In genomic region chr9:95498641-95499040, GRCh38 we compare ENCODE assay signal across 19 cellular contexts. TPM values are rescaled to one million over a fixed set of nuclear protein-coding genes. Genes with fewer than 3 reads are reported as not detected.
DNase-seq lines count a peak whose midpoint lies in the region; ATAC-seq and TF ChIP-seq lines count a peak whose summit lies in the region.
"Had no signal": no experiment of that assay in that cellular context is flagged by ENCODE, and none has a peak within 500 bp of the region (broad histone marks: within the 10 kb centered on the region; RNA-seq: fewer than 3 reads in every experiment).

No MANE protein-coding gene starts in this region.

- H3K9me3 ChIP-seq in hepatocyte (ENCODE audit: low read depth): no peaks in the 10 kb centered on the region
- H3K9me3 ChIP-seq in trophoblast cell (ENCODE audit: insufficient read depth, low read depth, low read length): peaks cover 5% of the 10 kb centered on the region
- no peaks in the 10 kb centered on the region for H3K9me3 ChIP-seq in body of pancreas

- no peak overlapping the region for H3K4me3 ChIP-seq in GM23338
- H3K4me3 ChIP-seq in astrocyte of the spinal cord (ENCODE audit: low read depth, low read length): no peak overlapping the region
- H3K4me3 ChIP-seq in hepatocyte: no peak overlapping the region
- no peak overlapping the region for H3K4me3 ChIP-seq in trophoblast cell (ENCODE audit: low read depth, low read length)
- no peak overlapping the region for H3K4me3 ChIP-seq in body of pancreas

- no peak overlapping the region for H2BK5ac ChIP-seq in trophoblast cell (ENCODE audit: low read depth, low read length, poor library complexity)

- in situ Hi-C loops in astrocyte of the spinal cord (cut with HindIII; ENCODE audit: low sequenced_read_pairs): no loop called here

- no peak overlapping the region for H2BK120ac ChIP-seq in trophoblast cell (ENCODE audit: insufficient read depth, low read length, poor library complexity)

- H3K36me3 Mint-ChIP-seq in GM23338 (ENCODE audit: low read depth): peaks cover 4% of the 10 kb centered on the region; the same call in 2 of the 3 replicates

- H3K27ac Mint-ChIP-seq in GM23338: no peak overlapping the region

- H3K27ac ChIP-seq in GM23338 (ENCODE audit: low read depth) (no peak overlapping the region), hepatocyte (peak overlapping the region; percentile 78), trophoblast cell (ENCODE audit: low read depth, low read length) (no peak overlapping the region), body of pancreas (no peak overlapping the region)
- H3K27ac ChIP-seq: KMS-11 had no signal

- no peak overlapping the region for H3K18ac ChIP-seq in trophoblast cell (ENCODE audit: low read length)

- H3K4me3 Mint-ChIP-seq in GM23338: no peak overlapping the region
- H3K4me3 Mint-ChIP-seq: CD4-positive, alpha-beta T cell had no signal

- no peaks in the 10 kb centered on the region for H3K27me3 ChIP-seq in GM23338 (ENCODE audit: insufficient read depth)
- H3K27me3 ChIP-seq in hepatocyte: no peaks in the 10 kb centered on the region
- no peaks in the 10 kb centered on the region for H3K27me3 ChIP-seq in trophoblast cell (ENCODE audit: insufficient read depth, low read length)
- no peaks in the 10 kb centered on the region for H3K27me3 ChIP-seq in body of pancreas

- H3K36me3 ChIP-seq in GM23338 (ENCODE audit: insufficient read depth): peaks cover 6% of the 10 kb centered on the region; the same call in 1 of the 2 replicates
- H3K36me3 ChIP-seq in hepatocyte (replicated peaks; ENCODE audit: insufficient read depth, low read depth): no peaks in the 10 kb centered on the region
- H3K36me3 ChIP-seq in trophoblast cell (ENCODE audit: control insufficient read depth in 1 of 2, insufficient read depth in 2 of 2, low read length in 2 of 2): peaks cover 16 to 24% of the 10 kb centered on the region in 2 experiments
- H3K36me3 ChIP-seq in body of pancreas (replicated peaks in 1 of 2; ENCODE audit: insufficient read depth in 1 of 2, low read depth in 2 of 2): no peaks in the 10 kb centered on the region

- H3F3A ChIP-seq in GM23338 (replicated peaks; ENCODE audit: low read depth): no peaks in the 10 kb centered on the region; the same call in 1 of the 2 replicates

- peaks cover 100% of the 10 kb centered on the region for H3K79me2 ChIP-seq in GM23338 (replicated peaks; ENCODE audit: insufficient read depth)
- peaks cover 99% of the 10 kb centered on the region for H3K79me2 ChIP-seq in hepatocyte
- peaks cover 3% of the 10 kb centered on the region for H3K79me2 ChIP-seq in trophoblast cell (ENCODE audit: control insufficient read depth, insufficient read depth, low read length, poor library complexity)

- H3K9me2 ChIP-seq in GM23338 (ENCODE audit: insufficient read depth) (no peaks in the 10 kb centered on the region; the same call in 1 of the 2 replicates), hepatocyte (replicated peaks; ENCODE audit: insufficient read depth) (no peaks in the 10 kb centered on the region)

- H3K9me3 Mint-ChIP-seq in GM23338: no peaks in the 10 kb centered on the region
- H3K9me3 Mint-ChIP-seq: CD4-positive, alpha-beta T cell had no signal

- no peak overlapping the region for H2AK5ac ChIP-seq in trophoblast cell (ENCODE audit: low read length)

- DNase-seq in GM23338 (ENCODE audit: low spot score): no peak
- DNase-seq in astrocyte of the spinal cord (ENCODE audit: low read depth, low spot score): peak; percentile 30
- DNase-seq in hepatocyte (ENCODE audit: low spot score): no peak
- no peak for DNase-seq in trophoblast cell
- no peak for DNase-seq in AG20443 (ENCODE audit: low spot score)
- DNase-seq in DMS79 (lab: John Stamatoyannopoulos, UW): no peak
- no peak for DNase-seq in body of pancreas
- DNase-seq in cardiac septum (ENCODE audit: low spot score): no peak
- DNase-seq: Calu3; CD4-positive, alpha-beta T cell; H7; NCI-H1417 treated with DMSO at 0.1 percent for 48 hours; NCI-H1930; NCI-H226; NCI-H524 treated with DMSO at 0.1 percent for 48 hours; PC-3; RPMI8226; SIG-M5 had no signal

- H4K20me1 ChIP-seq in GM23338 (replicated peaks; ENCODE audit: insufficient read depth) (peaks cover 35% of the 10 kb centered on the region), hepatocyte (ENCODE audit: insufficient read depth, poor library complexity, severe bottlenecking) (peaks cover 94% of the 10 kb centered on the region)

- H3K14ac ChIP-seq in trophoblast cell (ENCODE audit: low read length): no peak overlapping the region

- no peak overlapping the region for H3K9ac ChIP-seq in trophoblast cell (ENCODE audit: low read length)
- H3K9ac ChIP-seq: KMS-11 had no signal

- H4K8ac ChIP-seq in trophoblast cell (ENCODE audit: low read depth, low read length): no peak overlapping the region

- WGBS in hepatocyte (ENCODE audit: low lambda C conversion rate, missing lambda C conversion rate): 23% methylated on average over 4 of the region's 4 CpGs
- WGBS in trophoblast cell (ENCODE audit: extremely low coverage, insufficient coverage, insufficient read length): no CpG with 5 or more reads among the region's 4 CpGs
- 42 to 46% methylated on average over 4 of the region's 4 CpGs for WGBS in body of pancreas, 2 donors

- H2BK12ac ChIP-seq in trophoblast cell (ENCODE audit: low read length): no peak overlapping the region

- no peak overlapping the region for H4K12ac ChIP-seq in trophoblast cell (ENCODE audit: low read depth, low read length)

- H4K91ac ChIP-seq in trophoblast cell (ENCODE audit: low read depth, low read length): no peak overlapping the region

- H3K79me1 ChIP-seq in trophoblast cell (ENCODE audit: low read length): no peaks in the 10 kb centered on the region

- no peak for TF ChIP-seq CTCF in GM23338 (conservative IDR thresholded peaks at IDR 0.05; ENCODE audit: low read depth in 2 of 2)
- no peak for TF ChIP-seq CTCF in astrocyte of the spinal cord (IDR thresholded peaks at IDR 0.05; ENCODE audit: low read depth, low read length)
- TF ChIP-seq CTCF in hepatocyte (IDR thresholded peaks at IDR 0.05; ENCODE audit: poor library complexity): no peak
- no peak for TF ChIP-seq CTCF in body of pancreas (IDR thresholded peaks at IDR 0.05)

- H3K4me1 ChIP-seq in GM23338 (ENCODE audit: insufficient read depth) (peaks cover 74% of the 10 kb centered on the region), hepatocyte (ENCODE audit: insufficient read depth) (peaks cover 80% of the 10 kb centered on the region), trophoblast cell (ENCODE audit: control insufficient read depth in 1 of 2, insufficient read depth in 2 of 2, low read length in 2 of 2) (peaks cover 14 to 22% of the 10 kb centered on the region in 2 experiments), body of pancreas (peaks cover 12% of the 10 kb centered on the region)

- H2AFZ ChIP-seq in GM23338 (no peak overlapping the region), hepatocyte (no peak overlapping the region), trophoblast cell (ENCODE audit: insufficient read depth, low read length, poor library complexity) (no peak overlapping the region)

- H3K23ac ChIP-seq in trophoblast cell (ENCODE audit: low read length): no peak overlapping the region

- peaks cover 72% of the 10 kb centered on the region for H3K4me1 Mint-ChIP-seq in GM23338

- H3K4ac ChIP-seq in trophoblast cell (ENCODE audit: low read depth, low read length): peak overlapping the region; percentile 29

- TF ChIP-seq POLR2A in body of pancreas (IDR thresholded peaks at IDR 0.05): no peak

- intact Hi-C loops in body of pancreas (cut with DNase I): no loop called here
- intact Hi-C loops in cardiac septum (cut with DNase I): no loop called here

- H3K4me2 ChIP-seq in GM23338: 0 out of 2 replicates have a peak overlapping the region, but pooled peaks have one; percentile 20
- H3K4me2 ChIP-seq in hepatocyte: peak overlapping the region; percentile 72
- H3K4me2 ChIP-seq in trophoblast cell (ENCODE audit: low read length): no peak overlapping the region
- H3K4me2 ChIP-seq: KMS-11 had no signal

- H3K27me3 Mint-ChIP-seq in GM23338 (ENCODE audit: insufficient read depth, low read depth, poor library complexity): peaks cover 11% of the 10 kb centered on the region

- no peak for ATAC-seq in GM23338
- ATAC-seq in body of pancreas: no peak
- ATAC-seq: PC-3 had no signal

RNA-seq across cellular contexts. Expression of gene PTCH1, which starts 18.1 kb away (rescaled TPM):
- 34.1 and 36.9 TPM in 2 replicates for total RNA-seq in GM23338 (2014; rRNA removed; shearing (Covaris generic))
- polyA plus RNA-seq in GM23338 (2016; fragmentation: Nextera tagmentation; extraction: Ambion mirVana) (19.7 and 21.4 TPM in 2 replicates), hepatocyte (36.0 and 44.1 TPM in 2 replicates)
- total RNA-seq in hepatocyte (29.7 and 36.8 TPM in 2 replicates), body of pancreas (10 to 100 TPM in 1 of 2 donors, 1 to 10 TPM in 1; 8.3 to 47.5 TPM), cardiac septum (4.3 TPM)
- 13.6 and 13.7 TPM in 2 replicates for polyA plus RNA-seq in trophoblast cell (2013)
